21 cellular contexts compared by ENCODE assay signal in genomic region chr11:79592441-79593223, GRCh38.
"Had no signal": no experiment of that assay in that cellular context is flagged by ENCODE, and none has a peak within 500 bp of the region (broad histone marks: within the 10 kb centered on the region; RNA-seq: fewer than 3 reads in every experiment).

No MANE protein-coding gene starts in this region.

- H3K4me1 ChIP-seq: left ventricle myocardium inferior, right lobe of liver, suprapubic skin had no signal

- H3K9me3 Mint-ChIP-seq: stimulated activated naive CD8-positive, alpha-beta T cell treated with anti-CD3 and anti-CD28 coated beads, Interleukin-15, Interleukin-2, amounts not matched to agents 100 ng/mL and 50 ng/mL, for 24 hours; type B pancreatic cell had no signal

- H3K27ac Mint-ChIP-seq: activated CD8-positive, alpha-beta T cell treated with anti-CD3 and anti-CD28 coated beads for 36 hours; activated naive CD4-positive, alpha-beta T cell treated with anti-CD3 and anti-CD28 coated beads, Interleukin-2, amount 50 U/mL, for 72 hours; naive B cell; stimulated activated naive CD8-positive, alpha-beta T cell treated with anti-CD3 and anti-CD28 coated beads, Interleukin-15, Interleukin-2, amounts not matched to agents 100 ng/mL and 50 ng/mL, for 24 hours; T-helper 17 cell; type B pancreatic cell; WTC11 had no signal

- H3K36me3 ChIP-seq: brain microvascular endothelial cell, left ventricle myocardium inferior, right lobe of liver, suprapubic skin had no signal

- H3K4me1 Mint-ChIP-seq: central memory CD8-positive, alpha-beta T cell; naive B cell; T-helper 17 cell; WTC11 had no signal

- H3K9me3 ChIP-seq: right lobe of liver had no signal

- H3K36me3 Mint-ChIP-seq: activated naive CD4-positive, alpha-beta T cell treated with anti-CD3 and anti-CD28 coated beads, Interleukin-2, amount 50 U/mL, for 72 hours; naive B cell; type B pancreatic cell; WTC11 had no signal

- ATAC-seq: activated CD8-positive, alpha-beta T cell treated with anti-CD3 and anti-CD28 coated beads for 36 hours; activated naive CD4-positive, alpha-beta T cell treated with anti-CD3 and anti-CD28 coated beads, Interleukin-2, amount 50 U/mL, for 72 hours; activated T-cell treated with anti-CD3 and anti-CD28 coated beads, Interleukin-2, amount 50 U/mL, for 4 hours; right lobe of liver; T-helper 17 cell; WTC11 had no signal

- DNase-seq: activated CD4-positive, alpha-beta T cell treated with anti-CD3 and anti-CD28 coated beads for 48 hours; activated CD8-positive, alpha-beta T cell treated with anti-CD3 and anti-CD28 coated beads for 36 hours; activated effector memory CD4-positive, alpha-beta T cell treated with anti-CD3 and anti-CD28 coated beads, Interleukin-2, amount 50 U/mL, for 16 hours; activated T-cell treated with anti-CD3 and anti-CD28 coated beads, Interleukin-2, amount 50 U/mL, for 4 hours; brain microvascular endothelial cell; effector memory CD4-positive, alpha-beta T cell; foreskin melanocyte; left ventricle myocardium inferior; naive B cell; nucleus accumbens; right lobe of liver; T-helper 17 cell had no signal

- FAIRE-seq: islet of Langerhans, TTC549 had no signal

- H3K27me3 ChIP-seq: brain microvascular endothelial cell, right lobe of liver, suprapubic skin had no signal

- H3K27me3 Mint-ChIP-seq: activated CD8-positive, alpha-beta T cell treated with anti-CD3 and anti-CD28 coated beads for 36 hours; central memory CD8-positive, alpha-beta T cell; naive B cell; stimulated activated naive CD8-positive, alpha-beta T cell treated with anti-CD3 and anti-CD28 coated beads, Interleukin-15, Interleukin-2, amounts not matched to agents 100 ng/mL and 50 ng/mL, for 24 hours; T-helper 17 cell had no signal

- H3K4me3 ChIP-seq: left ventricle myocardium inferior, right lobe of liver, smooth muscle cell, suprapubic skin had no signal

- H3K4me3 Mint-ChIP-seq: activated CD8-positive, alpha-beta T cell treated with anti-CD3 and anti-CD28 coated beads for 36 hours; activated T-cell treated with anti-CD3 and anti-CD28 coated beads, Interleukin-2, amount 50 U/mL, for 4 hours; central memory CD8-positive, alpha-beta T cell; naive B cell; stimulated activated naive CD8-positive, alpha-beta T cell treated with anti-CD3 and anti-CD28 coated beads, Interleukin-15, Interleukin-2, amounts not matched to agents 100 ng/mL and 50 ng/mL, for 24 hours; T-helper 17 cell; type B pancreatic cell; WTC11 had no signal

- H3K27ac ChIP-seq: brain microvascular endothelial cell, left ventricle myocardium inferior, right lobe of liver, suprapubic skin had no signal
